ENCODE assay signal across 35 cellular contexts in genomic region chr7:67947191-67947590, GRCh38.
"Had no signal": no experiment of that assay in that cellular context is flagged by ENCODE, and none has a peak within 500 bp of the region (broad histone marks: within the 10 kb centered on the region; RNA-seq: fewer than 3 reads in every experiment).

No MANE protein-coding gene starts in this region.

- DNase-seq: Karpas-422, Kasumi-1, MG63, MM.1S, MV-4-11, NCI-H1048, NCI-H1092, NCI-H1092 treated with DMSO at 0.1 percent for 48 hours, NCI-H1105, NCI-H1105 treated with DMSO at 0.1 percent for 48 hours, NCI-H1417, NCI-H1417 treated with DMSO at 0.1 percent for 48 hours, NCI-H1436, NCI-H1436 treated with DMSO at 0.1 percent for 48 hours, NCI-H146, NCI-H1694, NCI-H1694 treated with DMSO at 0.1 percent for 48 hours, NCI-H187, NCI-H187 treated with DMSO at 0.1 percent for 48 hours, NCI-H1930, NCI-H2029, NCI-H2029 treated with DMSO at 0.1 percent for 48 hours, NCI-H2081, NCI-H2081 treated with DMSO at 0.1 percent for 48 hours, NCI-H2107, NCI-H2171, NCI-H2171 treated with DMSO at 0.1 percent for 48 hours, NCI-H2227 treated with DMSO at 0.1 percent for 48 hours, NCI-H226, NCI-H345, NCI-H446, NCI-H446 treated with DMSO at 0.1 percent for 48 hours, NCI-H510A, NCI-H510A treated with DMSO at 0.1 percent for 48 hours, NCI-H524 had no signal
